ENCODE assay signal across 8 cellular contexts in genomic region chr16:53991181-53992056, GRCh38.
DNase-seq lines count a peak whose midpoint lies in the region; ATAC-seq and TF ChIP-seq lines count a peak whose summit lies in the region.

No MANE protein-coding gene starts in this region.

- no peak for TF ChIP-seq POLR2A in testis (IDR thresholded peaks at IDR 0.05)

- H3K4me1 Mint-ChIP-seq in nephron, result peaks cover 20% of the 10 kb centered on the region
- peaks cover 0 to 11% (median 8%) of the 10 kb centered on the region in 4 donors for H3K4me1 Mint-ChIP-seq in CD4-positive, alpha-beta memory T cell

- H3K9me3 ChIP-seq in testis, result no peaks in the 10 kb centered on the region
- no peaks in the 10 kb centered on the region for H3K9me3 ChIP-seq in CD4-positive, alpha-beta memory T cell (ENCODE audit: control insufficient read depth in 1 of 2, low read length in 2 of 2)

- H3K4me3 Mint-ChIP-seq in nephron, result no peak overlapping the region
- no peak overlapping the region for H3K4me3 Mint-ChIP-seq in CD4-positive, alpha-beta memory T cell

- H3K4me1 ChIP-seq in testis, result no peaks in the 10 kb centered on the region
- H3K4me1 ChIP-seq in CD4-positive, alpha-beta memory T cell (ENCODE audit: insufficient read depth, low read length), result no peaks in the 10 kb centered on the region

- H3K27ac ChIP-seq in testis, result no peak overlapping the region
- H3K27ac ChIP-seq in CD4-positive, alpha-beta memory T cell (ENCODE audit: low read depth, low read length), result no peak overlapping the region

- peak overlapping the region; percentile 5 to 66 (median 8) for H3K27ac Mint-ChIP-seq in nephron
- peak overlapping the region in 1 of 7 donors; percentile 82 for H3K27ac Mint-ChIP-seq in CD4-positive, alpha-beta memory T cell

- peaks cover 11% of the 10 kb centered on the region for H3K27me3 Mint-ChIP-seq in nephron (ENCODE audit: low read depth)
- no peaks in the 10 kb centered on the region for H3K27me3 Mint-ChIP-seq in CD4-positive, alpha-beta memory T cell

- no peaks in the 10 kb centered on the region for H3K27me3 ChIP-seq in testis
- no peaks in the 10 kb centered on the region for H3K27me3 ChIP-seq in CD4-positive, alpha-beta memory T cell (ENCODE audit: insufficient read depth, low read length)

- intact Hi-C loops in testis (cut with DNase I; ENCODE audit: low total_unique reads), result no loop called here
- intact Hi-C loops in CD4-positive, alpha-beta memory T cell (cut with micrococcal nuclease), result no loop called here

- ATAC-seq in HG02840 (IDR thresholded peaks at IDR 0.05; ENCODE audit: low FRiP score, unreplicated experiment), result no peak

- H3K36me3 ChIP-seq in testis (ENCODE audit: low read depth, missing control alignments), result no peaks in the 10 kb centered on the region
- no peaks in the 10 kb centered on the region for H3K36me3 ChIP-seq in CD4-positive, alpha-beta memory T cell (ENCODE audit: insufficient read depth, low read length)

- POLR2A ChIA-PET in CD4-positive, alpha-beta memory T cell (lab: Charles Lee; ENCODE audit: partially characterized antibody), result no interaction called here

- peaks cover 4% of the 10 kb centered on the region for H3K36me3 Mint-ChIP-seq in nephron (ENCODE audit: low read depth)
- H3K36me3 Mint-ChIP-seq in CD4-positive, alpha-beta memory T cell, result peaks cover 6 to 30% of the 10 kb centered on the region in 2 donors

- TF ChIP-seq CTCF in nephron (IDR thresholded peaks at IDR 0.05; ENCODE audit: unreplicated experiment in 3 of 3) (no peak), testis (IDR thresholded peaks at IDR 0.05) (no peak)

- H3K9me3 Mint-ChIP-seq in nephron, result no peaks in the 10 kb centered on the region
- H3K9me3 Mint-ChIP-seq in CD4-positive, alpha-beta memory T cell, result peaks cover 0 to 2% (median 0%) of the 10 kb centered on the region in 8 donors

- CTCF ChIA-PET in CD4-positive, alpha-beta memory T cell (lab: Charles Lee; ENCODE audit: partially characterized antibody), result no interaction called here

- DNase-seq in DMS79 treated with DMSO at 0.1 percent for 48 hours (lab: John Stamatoyannopoulos, UW) (peak; percentile 72), NCI-H1092 treated with DMSO at 0.1 percent for 48 hours (lab: John Stamatoyannopoulos, UW) (peak; percentile 85), brain pericyte (ENCODE audit: low read depth, low spot score) (peak; percentile 31), HUDEP-2 (lab: John Stamatoyannopoulos, UW; ENCODE audit: unreplicated experiment in 76 of 76) (no peak), testis (no peak)
- DNase-seq in CD4-positive, alpha-beta memory T cell, result no peak

- 47 to 56% methylated on average over 11 of the region's 11 CpGs for WGBS in testis, 2 donors

- no peak overlapping the region for H3K4me3 ChIP-seq in testis
- H3K4me3 ChIP-seq in CD4-positive, alpha-beta memory T cell (ENCODE audit: low read length in 2 of 2), result no peak overlapping the region

Comparison
In these comparisons a context has a peak if more than half of its experiments do, and no peak if none do; other contexts are left out.
1. DNase-seq: peak in DMS79 treated with DMSO at 0.1 percent for 48 hours (single experiment), NCI-H1092 treated with DMSO at 0.1 percent for 48 hours (single experiment) and brain pericyte (single experiment); none in HUDEP-2 (0 of 76), testis (single experiment) and CD4-positive, alpha-beta memory T cell (0 of 5).